ENCODE assay signal across 1 cellular context in the genomic region with DNA sequence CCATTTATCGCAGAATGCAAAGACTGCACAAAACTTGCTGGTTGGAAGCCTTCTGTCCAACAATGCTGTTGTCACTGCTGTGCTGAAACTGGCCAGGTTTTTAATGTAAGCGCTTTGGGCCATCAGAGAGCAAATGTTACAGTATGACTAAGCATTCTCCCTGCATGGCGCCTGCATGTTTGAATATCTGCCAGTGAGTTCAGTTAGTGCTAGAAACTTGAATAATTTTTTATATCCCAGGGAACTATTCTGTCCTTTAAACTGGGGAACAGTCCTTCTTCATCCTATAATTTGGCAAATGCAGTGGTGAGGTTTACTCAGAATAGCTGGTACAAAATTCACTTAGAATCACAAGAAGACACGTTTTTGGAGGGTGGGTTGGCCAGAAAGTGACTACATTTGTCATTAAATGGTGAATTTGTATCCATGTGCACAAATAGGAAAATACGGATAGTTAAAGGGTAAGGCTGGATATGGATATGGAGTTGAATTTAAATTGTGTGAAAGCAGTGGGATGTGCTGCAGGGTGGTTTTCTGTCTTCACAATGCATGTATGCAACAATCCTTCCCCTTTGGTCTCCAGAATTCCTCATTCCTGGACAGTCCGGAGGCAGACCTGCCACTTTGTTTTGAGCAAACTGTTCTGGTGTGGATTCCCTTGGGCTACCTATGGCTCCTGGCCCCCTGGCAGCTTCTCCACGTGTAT.
TF ChIP-seq lines count a peak whose summit lies in the region.

No MANE protein-coding gene starts in this region.

TF ChIP-seq in HepG2, 621 proteins besides CTCF, POLR2A, EP300 and RAD21 (continued from another document):
- TF ChIP-seq ZNF674 (CRISPR knock-in tag; IDR thresholded peaks at IDR 0.05; ENCODE audit: low read depth) (no peak), CCAR2 (optimal IDR thresholded peaks at IDR 0.05; ENCODE audit: low read depth, low read length) (no peak)
TF ChIP-seq in HepG2: peak in this region for 28.
